Comparison of ENCODE assay signal across 23 cellular contexts in the genomic region with DNA sequence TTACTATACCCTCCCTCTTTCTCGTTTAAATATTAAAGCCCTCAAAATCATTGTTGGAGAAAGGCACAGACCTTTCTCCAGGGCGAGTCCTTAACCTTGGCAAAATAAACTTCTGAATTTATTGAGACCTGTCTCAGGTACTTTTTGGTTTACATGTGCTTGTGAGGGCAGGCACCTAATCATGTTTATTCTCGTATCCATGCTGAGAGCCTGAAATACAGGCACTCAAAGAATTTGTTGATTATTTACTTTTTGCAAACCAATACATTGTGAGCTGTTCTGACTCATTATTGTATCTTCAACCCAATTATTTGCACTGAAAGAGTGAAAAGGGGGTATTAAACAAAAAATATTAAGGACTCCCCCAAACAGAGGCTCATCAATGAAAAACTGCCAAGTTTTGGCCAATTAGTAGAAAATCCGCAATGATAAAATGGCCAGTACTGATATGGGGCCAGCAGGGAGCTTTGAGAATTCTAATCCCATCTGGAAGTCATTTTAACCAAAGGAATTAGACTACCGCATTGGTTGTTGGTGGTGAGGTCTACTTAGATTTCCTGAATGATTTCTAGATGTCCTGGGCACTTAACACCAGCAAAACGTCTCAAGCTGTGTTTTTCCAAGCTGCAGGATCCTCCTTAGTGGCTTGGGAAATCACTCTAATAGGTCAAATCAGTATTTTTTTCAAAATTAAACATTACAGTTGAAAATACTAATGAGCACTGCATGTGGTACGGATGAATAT.
DNase-seq lines count a peak whose midpoint lies in the region; ATAC-seq, FAIRE-seq and TF ChIP-seq lines count a peak whose summit lies in the region.
"Had no signal": no experiment of that assay in that cellular context is flagged by ENCODE, and none has a peak within 500 bp of the region (broad histone marks: within the 10 kb centered on the region; RNA-seq: fewer than 3 reads in every experiment).

No MANE protein-coding gene starts in this region.

- H3K4me3 Mint-ChIP-seq in Caco-2 (ENCODE audit: unreplicated experiment) (no peak overlapping the region), mesothelial cell of epicardium (no peak overlapping the region)
- H3K4me3 Mint-ChIP-seq: activated CD8-positive, alpha-beta memory T cell treated with anti-CD3 and anti-CD28 coated beads, Interleukin-2, amount 10 ng/mL, durations not matched to agents 7 days and 5 days; CD14-positive monocyte; dendritic cell treated with granulocyte-macrophage colony-stimulating factor and Interleukin-4, amounts not matched to agents 40 ng/mL and 50 ng/mL, for 4 days; T-helper 2 cell treated with Interferon-gamma antibody and Interleukin-4, amounts not matched to agents 5 μg/mL and 100 μg/mL, for 36 hours had no signal

- H3K4ac ChIP-seq in H1 (replicated peaks; ENCODE audit: insufficient read length, low read depth, low read length): no peak overlapping the region

- H4K8ac ChIP-seq in H1 (ENCODE audit: extremely low read depth, insufficient read depth, low read length): no peak overlapping the region

- no peaks in the 10 kb centered on the region for H4K20me1 ChIP-seq in H1 (replicated peaks in 1 of 2; ENCODE audit: control insufficient read depth in 1 of 2, insufficient read depth in 2 of 2, low read length in 2 of 2)
- no peaks in the 10 kb centered on the region for H4K20me1 ChIP-seq in smooth muscle cell (ENCODE audit: low read depth)

- no peak overlapping the region for H3K18ac ChIP-seq in H1 (ENCODE audit: extremely low read depth, low read length)

- no peak for TF ChIP-seq EP300 in H1 (IDR thresholded peaks at IDR 0.05; ENCODE audit: borderline replicate concordance in 1 of 2, low read depth in 2 of 2, low read length in 2 of 2)

- no peak overlapping the region for H2BK5ac ChIP-seq in H1 (ENCODE audit: low read depth, low read length)

- no peak for TF ChIP-seq POLR2A in H1 (IDR thresholded peaks at IDR 0.05; ENCODE audit: control extremely low read depth in 1 of 2, low read depth in 2 of 2, low read length in 2 of 2)

- no peak overlapping the region for H2BK20ac ChIP-seq in H1 (ENCODE audit: low read length)

- FAIRE-seq in H1 (lab: Jason Lieb, UNC): peak; percentile 19

- H3K9me3 ChIP-seq in Caco-2: no peaks in the 10 kb centered on the region
- H3K9me3 ChIP-seq in HUES64 (ENCODE audit: insufficient read depth, low read depth, low read length): no peaks in the 10 kb centered on the region
- no peaks in the 10 kb centered on the region for H3K9me3 ChIP-seq in H1 (ENCODE audit: insufficient read depth in 2 of 2, low read depth in 1 of 2, low read length in 1 of 2)
- no peaks in the 10 kb centered on the region for H3K9me3 ChIP-seq in lower lobe of right lung
- H3K9me3 ChIP-seq in smooth muscle cell (replicated peaks; ENCODE audit: low read depth): no peaks in the 10 kb centered on the region
- H3K9me3 ChIP-seq: ascending aorta, thyroid gland had no signal

- H3K27me3 ChIP-seq in Caco-2 (replicated peaks; ENCODE audit: control insufficient read depth, insufficient read depth, low read length) (no peaks in the 10 kb centered on the region), HUES64 (ENCODE audit: insufficient read depth, low read length) (no peaks in the 10 kb centered on the region), H1 (replicated peaks in 1 of 4; ENCODE audit: control insufficient read depth in 3 of 4, extremely low read depth in 1 of 4, insufficient read depth in 3 of 4, low read length in 3 of 4) (no peaks in the 10 kb centered on the region), lower lobe of right lung (ENCODE audit: low read depth) (no peaks in the 10 kb centered on the region), smooth muscle cell (ENCODE audit: low read depth) (no peaks in the 10 kb centered on the region)
- H3K27me3 ChIP-seq: ascending aorta, thyroid gland had no signal

- 58% methylated on average over 6 of the region's 7 CpGs for WGBS in HUES64
- WGBS in H1 (ENCODE audit: extremely low coverage in 1 of 2, insufficient coverage in 1 of 2, insufficient read length in 1 of 2, insufficient replicate concordance in 2 of 2, low coverage in 1 of 2, low lambda C conversion rate in 2 of 2, missing lambda C conversion rate in 1 of 2), 2 experiments: 61% methylated on average over 7 of the region's 7 CpGs; no CpG with 5 or more reads in 1 of the 2 experiments
- WGBS in smooth muscle cell (ENCODE audit: low lambda C conversion rate): 60% methylated on average over 7 of the region's 7 CpGs

- no peak overlapping the region for H2BK120ac ChIP-seq in H1 (replicated peaks; ENCODE audit: low read depth, low read length)

- H4K91ac ChIP-seq in H1 (replicated peaks; ENCODE audit: insufficient read length, low read length): no peak overlapping the region

- BruUV-seq in Caco-2 (replicated peaks; lab: Mats Ljungman, UMichigan): no TSS peak

- H3K79me1 ChIP-seq in H1 (ENCODE audit: low read depth, low read length): no peaks in the 10 kb centered on the region

- no peak overlapping the region for H2AFZ ChIP-seq in H1 (ENCODE audit: low read length)
- H2AFZ ChIP-seq in smooth muscle cell (ENCODE audit: low read depth): no peak overlapping the region

- H3K36me3 ChIP-seq in Caco-2 (ENCODE audit: control insufficient read depth, insufficient read depth, low read length) (no peaks in the 10 kb centered on the region), HUES64 (ENCODE audit: insufficient read depth, low read length) (no peaks in the 10 kb centered on the region), H1 (ENCODE audit: control insufficient read depth in 2 of 4, insufficient read depth in 4 of 4, low read length in 3 of 4) (no peaks in the 10 kb centered on the region), lower lobe of right lung (no peaks in the 10 kb centered on the region), smooth muscle cell (ENCODE audit: low read depth) (no peaks in the 10 kb centered on the region)
- H3K36me3 ChIP-seq: ascending aorta, thyroid gland had no signal

- H3K9me3 Mint-ChIP-seq in Caco-2 (ENCODE audit: unreplicated experiment): no peaks in the 10 kb centered on the region
- no peaks in the 10 kb centered on the region for H3K9me3 Mint-ChIP-seq in mesothelial cell of epicardium
- H3K9me3 Mint-ChIP-seq: CD14-positive monocyte; dendritic cell treated with granulocyte-macrophage colony-stimulating factor and Interleukin-4, amounts not matched to agents 40 ng/mL and 50 ng/mL, for 4 days; T-helper 2 cell treated with Interferon-gamma antibody and Interleukin-4, amounts not matched to agents 5 μg/mL and 100 μg/mL, for 36 hours had no signal

- no peak overlapping the region for H3K14ac ChIP-seq in H1 (ENCODE audit: insufficient read length)

- peak overlapping the region; percentile 34 for H4K5ac ChIP-seq in H1 (ENCODE audit: insufficient read length, low read depth, low read length)

- H3F3A ChIP-seq in smooth muscle cell (ENCODE audit: low read depth): peaks cover 2% of the 10 kb centered on the region

- CTCF ChIA-PET in Caco-2 (lab: Charles Lee) (interaction anchor here (0.8 kb wide), 1 partner anchor 63 kb away, joined by 3 read pairs; no protein-coding TSS in a partner anchor), H1 (lab: Charles Lee; ENCODE audit: partially characterized antibody) (interaction anchor here (0.6 kb wide), 1 partner anchor 129 kb away, joined by 3 read pairs; no protein-coding TSS in a partner anchor)

- H3K23me2 ChIP-seq in H1 (ENCODE audit: low read depth, low read length): no peaks in the 10 kb centered on the region; the same call in 1 of the 2 replicates

- POLR2A ChIA-PET in Caco-2 (lab: Charles Lee): interaction anchor here (0.5 kb wide), 1 partner anchor 484 kb away, joined by 8 read pairs; the partner anchor contains the start of gene ADM
- POLR2A ChIA-PET in H1 (lab: Charles Lee; ENCODE audit: partially characterized antibody): interaction anchor here (1.6 to 1.7 kb wide), 2 partner anchors 11 to 14 kb away, joined by 4 to 5 read pairs; no protein-coding TSS in a partner anchor

- no peak overlapping the region for H3K56ac ChIP-seq in H1 (replicated peaks; ENCODE audit: insufficient read length, low read depth, low read length)

- H3K4me2 ChIP-seq in H1 (ENCODE audit: insufficient read depth in 1 of 2, low read depth in 2 of 2, low read length in 2 of 2) (peak overlapping the region in 1 of 2 experiments; percentile 11; a peak in 1 of 4 replicates), smooth muscle cell (no peak overlapping the region)
- H3K4me2 ChIP-seq: KMS-11 had no signal

- peaks cover 43% of the 10 kb centered on the region for H3K36me3 Mint-ChIP-seq in Caco-2 (ENCODE audit: insufficient read depth, unreplicated experiment)
- peaks cover 4% of the 10 kb centered on the region for H3K36me3 Mint-ChIP-seq in mesothelial cell of epicardium
- H3K36me3 Mint-ChIP-seq: activated CD8-positive, alpha-beta memory T cell treated with anti-CD3 and anti-CD28 coated beads, Interleukin-2, amount 10 ng/mL, durations not matched to agents 7 days and 5 days had no signal

- DNase-seq in Caco-2 (no peak), H1 (ENCODE audit: low read depth in 1 of 2, low spot score in 2 of 2) (no peak), mesothelial cell of epicardium (ENCODE audit: low spot score in 2 of 2, unreplicated experiment in 2 of 2) (no peak), OCI-M1 (lab: John Stamatoyannopoulos, UW) (no peak), lower lobe of right lung (no peak), smooth muscle cell (lab: John Stamatoyannopoulos, UW; ENCODE audit: unreplicated experiment) (no peak)
- DNase-seq: activated CD4-positive, alpha-beta T cell treated with anti-CD3 and anti-CD28 coated beads for 1 hour; activated CD8-positive, alpha-beta memory T cell treated with anti-CD3 and anti-CD28 coated beads, Interleukin-2, amount 10 ng/mL, durations not matched to agents 7 days and 5 days; DMS53; left colon; NCI-H1092; NCI-H2171; SHP77; thyroid gland had no signal

- TF ChIP-seq RAD21 in H1 (IDR thresholded peaks at IDR 0.05 in 1 of 2, conservative IDR thresholded peaks at IDR 0.05 in 1 of 2; ENCODE audit: low read depth in 2 of 2, low read length in 2 of 2): no peak

- TF ChIP-seq CTCF in Caco-2 (IDR thresholded peaks at IDR 0.05; ENCODE audit: insufficient read depth in 1 of 2, low read depth in 1 of 2, low read length in 1 of 2, severe bottlenecking in 1 of 2, unreplicated experiment in 1 of 2) (no peak), H1 (IDR thresholded peaks at IDR 0.05; ENCODE audit: control extremely low read depth in 1 of 3, insufficient read depth in 1 of 3, low read depth in 1 of 3, low read length in 3 of 3) (no peak), mesothelial cell of epicardium (IDR thresholded peaks at IDR 0.05; ENCODE audit: unreplicated experiment) (no peak), lower lobe of right lung (IDR thresholded peaks at IDR 0.05) (no peak), smooth muscle cell (IDR thresholded peaks at IDR 0.05; ENCODE audit: borderline replicate concordance, insufficient read depth, poor library complexity, severe bottlenecking) (no peak)

- H3K4me1 Mint-ChIP-seq in Caco-2 (ENCODE audit: low read depth, unreplicated experiment) (peaks cover 43% of the 10 kb centered on the region), mesothelial cell of epicardium (peaks cover 26% of the 10 kb centered on the region)
- H3K4me1 Mint-ChIP-seq: activated CD8-positive, alpha-beta memory T cell treated with anti-CD3 and anti-CD28 coated beads, Interleukin-2, amount 10 ng/mL, durations not matched to agents 7 days and 5 days; CD14-positive monocyte had no signal

- H2BK12ac ChIP-seq in H1 (ENCODE audit: low read depth, low read length): no peak overlapping the region

- H3K27ac ChIP-seq in HUES64 (ENCODE audit: low read depth, low read length) (peak overlapping the region; percentile 69), H1 (ENCODE audit: low read depth, low read length) (no peak overlapping the region), lower lobe of right lung (no peak overlapping the region), smooth muscle cell (ENCODE audit: low read depth) (no peak overlapping the region)
- H3K27ac ChIP-seq: ascending aorta, HL-60, KMS-11 had no signal

- no peak overlapping the region for H2BK15ac ChIP-seq in H1 (ENCODE audit: low read length)

- ATAC-seq in HG03039 (IDR thresholded peaks at IDR 0.05; ENCODE audit: unreplicated experiment): no peak
- ATAC-seq in lower lobe of right lung: no peak
- ATAC-seq: activated CD8-positive, alpha-beta memory T cell treated with anti-CD3 and anti-CD28 coated beads, Interleukin-2, amount 10 ng/mL, durations not matched to agents 7 days and 5 days; left colon had no signal

- intact Hi-C loops in Caco-2 (cut with micrococcal nuclease; ENCODE audit: unreplicated experiment) (loop anchor here (10.0 kb wide), 1 partner anchor 66 kb away; no protein-coding TSS in a partner anchor), lower lobe of right lung (cut with DNase I) (no loop called here)

- H3K9ac ChIP-seq in HUES64 (ENCODE audit: low read depth, low read length): no peak overlapping the region
- no peak overlapping the region for H3K9ac ChIP-seq in H1 (replicated peaks in 1 of 4; ENCODE audit: extremely low read depth in 1 of 4, low read depth in 3 of 4, low read length in 3 of 4)
- H3K9ac ChIP-seq in smooth muscle cell (ENCODE audit: low read depth): no peak overlapping the region
- H3K9ac ChIP-seq: KMS-11 had no signal

- H3K27me3 Mint-ChIP-seq in Caco-2 (ENCODE audit: insufficient read depth, unreplicated experiment) (no peaks in the 10 kb centered on the region), mesothelial cell of epicardium (ENCODE audit: low read depth) (no peaks in the 10 kb centered on the region)
- H3K27me3 Mint-ChIP-seq: activated CD8-positive, alpha-beta memory T cell treated with anti-CD3 and anti-CD28 coated beads, Interleukin-2, amount 10 ng/mL, durations not matched to agents 7 days and 5 days; dendritic cell treated with granulocyte-macrophage colony-stimulating factor and Interleukin-4, amounts not matched to agents 40 ng/mL and 50 ng/mL, for 4 days had no signal

- H3K27ac Mint-ChIP-seq in Caco-2 (ENCODE audit: unreplicated experiment) (peak overlapping the region; percentile 60), mesothelial cell of epicardium (peak overlapping the region; percentile 35)
- H3K27ac Mint-ChIP-seq: activated CD8-positive, alpha-beta memory T cell treated with anti-CD3 and anti-CD28 coated beads, Interleukin-2, amount 10 ng/mL, durations not matched to agents 7 days and 5 days; dendritic cell treated with granulocyte-macrophage colony-stimulating factor and Interleukin-4, amounts not matched to agents 40 ng/mL and 50 ng/mL, for 4 days; T-helper 2 cell treated with Interferon-gamma antibody and Interleukin-4, amounts not matched to agents 5 μg/mL and 100 μg/mL, for 36 hours had no signal

- no peaks in the 10 kb centered on the region for H3K79me2 ChIP-seq in H1 (ENCODE audit: control insufficient read depth in 1 of 2, insufficient read depth in 2 of 2, low read length in 2 of 2)
- H3K79me2 ChIP-seq in smooth muscle cell (ENCODE audit: low read depth): no peaks in the 10 kb centered on the region

- H2AK5ac ChIP-seq in H1 (ENCODE audit: low read depth, low read length): no peak overlapping the region

- H3K4me3 ChIP-seq in Caco-2 (ENCODE audit: low read depth, low read length) (no peak overlapping the region), HUES64 (ENCODE audit: low read length) (no peak overlapping the region), H1 (ENCODE audit: extremely low read depth in 1 of 4, insufficient read depth in 2 of 4, low read depth in 3 of 4, low read length in 4 of 4) (no peak overlapping the region), lower lobe of right lung (no peak overlapping the region), smooth muscle cell (no peak overlapping the region)
- H3K4me3 ChIP-seq: ascending aorta, skin epidermis, thyroid gland had no signal

- H3K23ac ChIP-seq in H1 (ENCODE audit: insufficient read length): no peak overlapping the region

- H3K4me1 ChIP-seq in Caco-2: peaks cover 32% of the 10 kb centered on the region
- H3K4me1 ChIP-seq in HUES64 (ENCODE audit: insufficient read depth, low read length): peaks cover 30% of the 10 kb centered on the region
- H3K4me1 ChIP-seq in H1 (replicated peaks in 1 of 4; ENCODE audit: control insufficient read depth in 3 of 4, insufficient read depth in 4 of 4, low read length in 3 of 4): peaks cover 0 to 15% (median 8%) of the 10 kb centered on the region in 4 experiments; a peak in 5 of 7 replicates
- no peaks in the 10 kb centered on the region for H3K4me1 ChIP-seq in lower lobe of right lung
- no peaks in the 10 kb centered on the region for H3K4me1 ChIP-seq in smooth muscle cell (ENCODE audit: low read depth)
- H3K4me1 ChIP-seq: ascending aorta had no signal
